In the genomic region with DNA sequence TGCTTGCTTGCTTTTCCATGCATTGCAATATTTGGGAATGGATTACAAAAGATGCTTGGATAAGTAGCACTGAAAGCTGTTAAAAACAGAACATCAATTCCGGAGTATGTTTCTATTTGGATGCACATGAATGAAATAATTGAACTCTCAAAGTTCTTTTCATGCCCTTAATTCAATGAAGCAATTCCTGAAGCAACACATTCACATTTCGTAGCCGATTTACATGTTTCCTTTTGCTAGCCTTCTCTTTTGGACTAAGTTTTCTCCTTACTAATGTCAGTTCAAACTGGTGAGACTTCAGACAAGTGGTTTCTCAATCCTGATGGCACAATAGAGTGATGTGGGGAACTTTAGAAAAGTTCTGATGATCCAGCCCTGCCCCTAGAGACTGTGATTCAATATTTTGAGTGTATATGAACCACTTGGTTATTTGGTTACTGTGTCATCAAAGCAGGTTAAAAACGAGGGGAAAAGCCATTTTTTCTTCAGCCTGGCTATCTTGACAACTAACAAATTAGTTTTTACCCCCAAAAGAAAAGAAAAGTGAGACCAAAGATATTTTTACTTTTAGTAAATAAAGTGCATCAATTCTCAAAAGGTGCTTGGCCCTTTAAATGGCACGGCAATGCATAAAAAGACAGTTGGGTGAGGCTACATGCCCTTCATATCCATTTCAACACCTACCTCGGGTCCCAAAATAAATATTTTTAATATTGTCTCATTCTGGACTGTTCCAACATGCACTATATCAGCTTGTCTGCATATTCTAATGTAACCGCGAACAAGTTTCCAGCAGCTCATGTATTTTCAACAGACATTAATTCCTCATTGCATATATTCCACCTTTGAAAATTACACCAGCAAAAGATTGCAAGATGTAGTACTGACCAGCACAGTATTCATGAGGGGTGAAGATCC, we compare ENCODE assay signal across 31 cellular contexts.
A peak's percentile ranks its signal among the peaks of the same experiment; 100 is the strongest.
DNase-seq lines count a peak whose midpoint lies in the region; ATAC-seq and TF ChIP-seq lines count a peak whose summit lies in the region.
"Had no signal": no experiment of that assay in that cellular context is flagged by ENCODE, and none has a peak within 500 bp of the region (broad histone marks: within the 10 kb centered on the region; RNA-seq: fewer than 3 reads in every experiment).

No MANE protein-coding gene starts in this region.

- DNase-seq in left ventricle myocardium inferior = no peak
- DNase-seq in left ventricle myocardium superior = no peak
- peak; percentile 8 for DNase-seq in MV-4-11 (lab: John Stamatoyannopoulos, UW)
- DNase-seq in fibroblast of peridontal ligament (ENCODE audit: extremely low read depth) = peak; percentile 18
- DNase-seq in upper lobe of right lung = no peak
- DNase-seq in NCI-H1694 treated with DMSO at 0.1 percent for 48 hours (lab: John Stamatoyannopoulos, UW) = no peak
- DNase-seq: activated B cell treated with CpG ODN at 0.5 μM for 24 hours; activated CD4-positive, alpha-beta T cell treated with anti-CD3 and anti-CD28 coated beads, Interleukin-2, amount 50 U/mL, for 48 hours; activated effector memory CD4-positive, alpha-beta T cell treated with anti-CD3 and anti-CD28 coated beads, Interleukin-2, amount 50 U/mL, for 16 hours; amniotic stem cell; CD4-positive, CD25-positive, alpha-beta regulatory T cell; effector memory CD8-positive, alpha-beta T cell; hippocampal formation; immature natural killer cell; left lung; NCI-H1105; NCI-H2029; NCI-H2227 treated with DMSO at 0.1 percent for 48 hours; NCI-H69; nephron progenitor cell; pancreas; right cardiac atrium; T-helper 9 cell had no signal

- intact Hi-C loops in left ventricle myocardium inferior (cut with micrococcal nuclease) (no loop called here), left ventricle myocardium superior (cut with micrococcal nuclease) (no loop called here), upper lobe of right lung (cut with DNase I) (no loop called here)

- H3K9me3 ChIP-seq in left ventricle myocardium inferior (replicated peaks) = no peaks in the 10 kb centered on the region
- H3K9me3 ChIP-seq in upper lobe of right lung = no peaks in the 10 kb centered on the region
- H3K9me3 ChIP-seq: breast epithelium, esophagus muscularis mucosa, gastroesophageal sphincter, left lung, pancreas, tibial nerve had no signal

- no peaks in the 10 kb centered on the region for H3K27me3 ChIP-seq in left ventricle myocardium inferior (ENCODE audit: low read depth)
- H3K27me3 ChIP-seq in upper lobe of right lung = no peaks in the 10 kb centered on the region
- H3K27me3 ChIP-seq: breast epithelium, esophagus muscularis mucosa, gastroesophageal sphincter, left lung, pancreas, tibial nerve had no signal

- H3K4me3 ChIP-seq in left ventricle myocardium inferior = no peak overlapping the region
- no peak overlapping the region for H3K4me3 ChIP-seq in upper lobe of right lung
- H3K4me3 ChIP-seq: breast epithelium, esophagus muscularis mucosa, gastroesophageal sphincter, left lung, pancreas, tibial nerve had no signal

- no peak for TF ChIP-seq CTCF in left ventricle myocardium inferior (IDR thresholded peaks at IDR 0.05; ENCODE audit: borderline replicate concordance)
- TF ChIP-seq CTCF in upper lobe of right lung (IDR thresholded peaks at IDR 0.05) = no peak

- H3K27ac ChIP-seq in left ventricle myocardium inferior (replicated peaks) (peak overlapping the region; percentile 49), upper lobe of right lung (peak overlapping the region; percentile 58)
- H3K27ac ChIP-seq: esophagus muscularis mucosa, gastroesophageal sphincter, HL-60, pancreas had no signal

- H3K36me3 ChIP-seq in left ventricle myocardium inferior = no peaks in the 10 kb centered on the region
- no peaks in the 10 kb centered on the region for H3K36me3 ChIP-seq in upper lobe of right lung
- H3K36me3 ChIP-seq: breast epithelium, esophagus muscularis mucosa, gastroesophageal sphincter, left lung, pancreas, tibial nerve had no signal

- ATAC-seq in left ventricle myocardium superior = no peak
- ATAC-seq in upper lobe of right lung = no peak
- no peak for ATAC-seq in HG03159 (IDR thresholded peaks at IDR 0.05; ENCODE audit: unreplicated experiment)
- ATAC-seq in GM21723 (IDR thresholded peaks at IDR 0.05; ENCODE audit: unreplicated experiment) = no peak
- ATAC-seq: effector memory CD8-positive, alpha-beta T cell; gastroesophageal sphincter; HCT116; left lung; pancreas had no signal

- H3K4me1 ChIP-seq in left ventricle myocardium inferior (peaks cover 13% of the 10 kb centered on the region), upper lobe of right lung (peaks cover 4% of the 10 kb centered on the region)
- H3K4me1 ChIP-seq: breast epithelium, esophagus muscularis mucosa, gastroesophageal sphincter, left lung had no signal

Comparison
In these comparisons a context has a peak if more than half of its experiments do, and no peak if none do; other contexts are left out.
1. DNase-seq: peak in MV-4-11 (single experiment) and fibroblast of peridontal ligament (single experiment); none in left ventricle myocardium inferior (single experiment), left ventricle myocardium superior (single experiment), upper lobe of right lung (single experiment) and NCI-H1694 treated with DMSO at 0.1 percent for 48 hours (single experiment).